8 cellular contexts compared by ENCODE assay signal in the genomic region with DNA sequence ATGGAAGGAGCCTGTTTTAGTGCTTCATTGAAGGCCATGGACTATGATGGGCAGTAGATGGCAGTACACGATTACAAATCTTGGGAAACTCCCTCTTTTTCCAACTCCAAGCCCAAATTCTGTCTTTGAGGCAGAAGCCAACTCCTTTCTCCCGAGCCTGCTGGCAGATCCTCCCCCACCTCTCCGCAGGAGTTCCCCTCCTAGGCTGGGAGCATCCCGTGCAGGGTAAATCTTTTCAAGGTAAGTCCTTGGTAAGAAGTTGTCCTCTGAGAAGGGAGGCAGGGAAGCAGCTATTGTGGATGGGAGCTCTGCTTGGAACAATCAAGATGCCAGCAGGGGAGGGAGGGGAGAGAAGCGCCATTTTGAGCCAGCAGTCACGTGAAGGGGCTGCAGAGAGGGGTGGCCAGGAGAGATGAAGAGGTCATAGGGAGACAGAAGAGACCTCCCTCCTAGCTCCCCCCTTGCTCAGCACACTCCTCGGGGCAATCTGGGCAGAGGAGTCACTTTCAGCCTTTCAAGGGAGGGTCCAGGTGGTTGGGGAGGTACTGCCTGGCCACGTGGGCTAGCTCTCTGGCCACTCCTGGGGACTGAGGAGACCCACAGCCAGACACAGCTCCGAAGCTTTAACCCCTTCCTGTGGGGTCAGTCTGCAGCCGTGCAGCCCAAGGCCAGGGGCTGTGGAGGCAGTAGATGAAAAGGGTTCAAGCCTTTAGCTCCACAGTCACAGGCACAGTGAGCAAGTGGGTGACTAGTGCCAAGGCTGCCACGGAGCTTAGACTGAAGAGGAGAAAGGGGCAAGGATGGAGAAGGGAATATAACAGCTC. TPM values are rescaled to one million over a fixed set of nuclear protein-coding genes. Genes with fewer than 3 reads are reported as not detected.
DNase-seq lines count a peak whose midpoint lies in the region; ATAC-seq and TF ChIP-seq lines count a peak whose summit lies in the region.

No MANE protein-coding gene starts in this region.

- H3K27ac Mint-ChIP-seq in activated T-helper 1 cell treated with anti-CD3 and anti-CD28 coated beads, Interleukin-12 subunit alpha, Interleukin-12 subunit beta, Interleukin-2, Interleukin-4 antibody, amounts not matched to agents 30 ng/mL and 10 ng/mL and 1 ng/mL, durations not matched to agents 14 hours and 24 hours and 36 hours = no peak overlapping the region

- H2AFZ ChIP-seq in KMS-11 (ENCODE audit: low read depth) = peak overlapping the region; percentile 22; the same call in 1 of the 2 replicates

- H3K4me3 Mint-ChIP-seq in activated T-helper 1 cell treated with anti-CD3 and anti-CD28 coated beads, Interleukin-12 subunit alpha, Interleukin-12 subunit beta, Interleukin-2, Interleukin-4 antibody, amounts not matched to agents 30 ng/mL and 10 ng/mL and 1 ng/mL, durations not matched to agents 14 hours and 24 hours and 36 hours = no peak overlapping the region

- peak; percentile 29 for DNase-seq in GDM1 (lab: John Stamatoyannopoulos, UW)
- DNase-seq in dorsolateral prefrontal cortex = peak; percentile 28 to 70 (median 60)
- peak; percentile 8 to 32 for DNase-seq in left colon
- DNase-seq in substantia nigra (lab: John Stamatoyannopoulos, UW) = peak in 47 of 49 donors; percentile 3 to 81 (median 56)
- no peak for DNase-seq in activated T-helper 1 cell treated with anti-CD3 and anti-CD28 coated beads, Interleukin-12 subunit alpha, Interleukin-12 subunit beta, Interleukin-2, Interleukin-4 antibody, amounts not matched to agents 30 ng/mL and 10 ng/mL and 1 ng/mL, durations not matched to agents 14 hours and 24 hours and 36 hours (ENCODE audit: low spot score)

- H3K9ac ChIP-seq in KMS-11 = no peak overlapping the region

- no peaks in the 10 kb centered on the region for H3K4me1 ChIP-seq in KMS-11 (ENCODE audit: low read depth, poor library complexity, severe bottlenecking)

- no peaks in the 10 kb centered on the region for H3K27me3 Mint-ChIP-seq in activated T-helper 1 cell treated with anti-CD3 and anti-CD28 coated beads, Interleukin-12 subunit alpha, Interleukin-12 subunit beta, Interleukin-2, Interleukin-4 antibody, amounts not matched to agents 30 ng/mL and 10 ng/mL and 1 ng/mL, durations not matched to agents 14 hours and 24 hours and 36 hours (ENCODE audit: insufficient read depth)

- TF ChIP-seq CTCF in KMS-11 (conservative IDR thresholded peaks at IDR 0.05; ENCODE audit: low read depth, low read length) (peak; percentile 59), dorsolateral prefrontal cortex (IDR thresholded peaks at IDR 0.05 in 54 of 56, conservative IDR thresholded peaks at IDR 0.05 in 2 of 56; ENCODE audit: low read depth in 1 of 56, partially characterized antibody in 56 of 56) (peak; percentile 24 to 90 (median 83))

- intact Hi-C loops in dorsolateral prefrontal cortex (cut with DNase I) = loop anchor here (1.0 to 10.0 kb wide), 7 partner anchors 171 to 786 kb away; partner anchors contain the start of gene FBXL5 (in 1 of the 2)
- intact Hi-C loops in left colon (cut with DNase I, micrococcal nuclease) = loop anchor here in 1 of 2 donors (5.0 to 10.0 kb wide), 2 partner anchors 168 to 476 kb away; no protein-coding TSS in a partner anchor
- intact Hi-C loops in activated T-helper 1 cell treated with anti-CD3 and anti-CD28 coated beads, Interleukin-12 subunit alpha, Interleukin-12 subunit beta, Interleukin-2, Interleukin-4 antibody, amounts not matched to agents 30 ng/mL and 10 ng/mL and 1 ng/mL, durations not matched to agents 14 hours and 24 hours and 36 hours (cut with micrococcal nuclease) = loop anchor here (1.0 to 2.0 kb wide), 5 partner anchors 171 to 522 kb away; no protein-coding TSS in a partner anchor

- no peaks in the 10 kb centered on the region for H3K36me3 Mint-ChIP-seq in activated T-helper 1 cell treated with anti-CD3 and anti-CD28 coated beads, Interleukin-12 subunit alpha, Interleukin-12 subunit beta, Interleukin-2, Interleukin-4 antibody, amounts not matched to agents 30 ng/mL and 10 ng/mL and 1 ng/mL, durations not matched to agents 14 hours and 24 hours and 36 hours (ENCODE audit: low read depth)

- no peaks in the 10 kb centered on the region for H3K4me1 Mint-ChIP-seq in activated T-helper 1 cell treated with anti-CD3 and anti-CD28 coated beads, Interleukin-12 subunit alpha, Interleukin-12 subunit beta, Interleukin-2, Interleukin-4 antibody, amounts not matched to agents 30 ng/mL and 10 ng/mL and 1 ng/mL, durations not matched to agents 14 hours and 24 hours and 36 hours (ENCODE audit: low read depth)

- peaks cover 4% of the 10 kb centered on the region for H3K9me3 Mint-ChIP-seq in activated T-helper 1 cell treated with anti-CD3 and anti-CD28 coated beads, Interleukin-12 subunit alpha, Interleukin-12 subunit beta, Interleukin-2, Interleukin-4 antibody, amounts not matched to agents 30 ng/mL and 10 ng/mL and 1 ng/mL, durations not matched to agents 14 hours and 24 hours and 36 hours

- no peak overlapping the region for H3K4me2 ChIP-seq in KMS-11

- H4K20me1 ChIP-seq in KMS-11 (ENCODE audit: insufficient read depth) = no peaks in the 10 kb centered on the region

- H3K4me3 ChIP-seq in KMS-11 (IDR thresholded peaks at IDR 0.05; ENCODE audit: insufficient read depth, low read depth, low read length) (no peak overlapping the region), dorsolateral prefrontal cortex (peak overlapping the region; percentile 51 to 94 (median 67))

- H3K27ac ChIP-seq in KMS-11 (no peak overlapping the region), dorsolateral prefrontal cortex (peak overlapping the region; percentile 57 to 96 (median 89)), substantia nigra (ENCODE audit: low read depth, low read length, poor library complexity, severe bottlenecking) (peak overlapping the region; percentile 81)

- no peaks in the 10 kb centered on the region for H3K36me3 ChIP-seq in KMS-11 (ENCODE audit: insufficient read depth)

- peak; percentile 70 for ATAC-seq in left colon
- ATAC-seq in GM21528 (IDR thresholded peaks at IDR 0.05; ENCODE audit: low FRiP score, unreplicated experiment) = no peak

- no peaks in the 10 kb centered on the region for H3K79me2 ChIP-seq in KMS-11 (ENCODE audit: insufficient read depth, low read depth)

- H3K27me3 ChIP-seq in KMS-11 (ENCODE audit: insufficient read depth, low read depth) (no peaks in the 10 kb centered on the region), dorsolateral prefrontal cortex (no peaks in the 10 kb centered on the region)

TF ChIP-seq in PFSK-1, 5 proteins besides CTCF, POLR2A, EP300 and RAD21:
- TF ChIP-seq POLR2AphosphoS5 (IDR thresholded peaks at IDR 0.05; ENCODE audit: low read depth, low read length) (peak; percentile 66), FOXP2 (optimal IDR thresholded peaks at IDR 0.05; ENCODE audit: borderline replicate concordance, extremely low read depth, extremely low read length, insufficient read depth) (no peak), REST (IDR thresholded peaks at IDR 0.05; ENCODE audit: insufficient read depth in 1 of 2, low read depth in 2 of 2, low read length in 2 of 2) (no peak), TAF1 (IDR thresholded peaks at IDR 0.05; ENCODE audit: borderline replicate concordance, insufficient read depth, low read length) (peak; percentile 84; the same call in 1 of the 2 replicates), SIN3A (IDR thresholded peaks at IDR 0.05; ENCODE audit: borderline replicate concordance, insufficient read depth, low read length) (0 out of 2 replicates have a peak, but pooled peaks have one; percentile 12)

RNA-seq across cellular contexts. Expression of gene CC2D2A, which starts 9.6 kb away (rescaled TPM):
- polyA plus RNA-seq in PFSK-1 (2012; ENCODE audit: insufficient read length, low read depth) = 8.3 TPM
- total RNA-seq in dorsolateral prefrontal cortex = 10 to 100 TPM; 11.7 to 37.0 (median 21.3) TPM
- total RNA-seq in left colon = 1 to 10 TPM; 4.8 to 8.6 TPM
- total RNA-seq in activated T-helper 1 cell treated with anti-CD3 and anti-CD28 coated beads, Interleukin-12 subunit alpha, Interleukin-12 subunit beta, Interleukin-2, Interleukin-4 antibody, amounts not matched to agents 30 ng/mL and 10 ng/mL and 1 ng/mL, durations not matched to agents 14 hours and 24 hours and 36 hours = not detected in 2 replicates

RNA-seq across cellular contexts. Expression of gene C1QTNF7, which starts 51.5 kb away (rescaled TPM):
- not detected for polyA plus RNA-seq in PFSK-1 (2012; ENCODE audit: insufficient read length, low read depth)
- total RNA-seq in dorsolateral prefrontal cortex (1 to 10 TPM in 27 of 120 experiments, under 1 TPM in 89, not detected in 4; 0.11 to 3.1 (median 0.62) TPM), left colon (1 to 10 TPM; 1.5 to 4.0 TPM)
- not detected in 2 replicates for total RNA-seq in activated T-helper 1 cell treated with anti-CD3 and anti-CD28 coated beads, Interleukin-12 subunit alpha, Interleukin-12 subunit beta, Interleukin-2, Interleukin-4 antibody, amounts not matched to agents 30 ng/mL and 10 ng/mL and 1 ng/mL, durations not matched to agents 14 hours and 24 hours and 36 hours
